ENCODE assay signal across 9 cellular contexts in genomic region chr1:155079210-155079486, GRCh38. TPM values are rescaled to one million over a fixed set of nuclear protein-coding genes. Genes with fewer than 3 reads are reported as not detected.
DNase-seq lines count a peak whose midpoint lies in the region; ATAC-seq and TF ChIP-seq lines count a peak whose summit lies in the region.
"Had no signal": no experiment of that assay in that cellular context is flagged by ENCODE, and none has a peak within 500 bp of the region (broad histone marks: within the 10 kb centered on the region; RNA-seq: fewer than 3 reads in every experiment).

No MANE protein-coding gene starts in this region.

- H3K27me3 Mint-ChIP-seq in HFFc6 (ENCODE audit: insufficient read depth): peaks cover 52% of the 10 kb centered on the region
- H3K27me3 Mint-ChIP-seq in activated CD8-positive, alpha-beta T cell treated with anti-CD3 and anti-CD28 coated beads for 36 hours: peaks cover 39% of the 10 kb centered on the region

- H3K4me1 ChIP-seq in hepatocyte (ENCODE audit: insufficient read depth): peaks cover 49% of the 10 kb centered on the region
- peaks cover 41 to 61% (median 54%) of the 10 kb centered on the region in 6 donors for H3K4me1 ChIP-seq in spleen
- peaks cover 39 to 48% of the 10 kb centered on the region in 2 donors for H3K4me1 ChIP-seq in thyroid gland

- peak overlapping the region; percentile 99 for H3K4me2 ChIP-seq in hepatocyte

- H3K9me3 ChIP-seq in hepatocyte (ENCODE audit: low read depth) (no peaks in the 10 kb centered on the region), spleen (no peaks in the 10 kb centered on the region), thyroid gland (no peaks in the 10 kb centered on the region)

- no peaks in the 10 kb centered on the region for H3K9me2 ChIP-seq in hepatocyte (replicated peaks; ENCODE audit: insufficient read depth)

- TF ChIP-seq POLR2A in spleen (IDR thresholded peaks at IDR 0.05): no peak
- no peak for TF ChIP-seq POLR2A in thyroid gland (IDR thresholded peaks at IDR 0.05)

- no peak overlapping the region for H2AFZ ChIP-seq in hepatocyte

- H3K36me3 ChIP-seq in hepatocyte (replicated peaks; ENCODE audit: insufficient read depth, low read depth): no peaks in the 10 kb centered on the region
- no peaks in the 10 kb centered on the region for H3K36me3 ChIP-seq in spleen
- H3K36me3 ChIP-seq in thyroid gland: no peaks in the 10 kb centered on the region

- CTCF ChIA-PET in activated CD8-positive, alpha-beta T cell treated with anti-CD3 and anti-CD28 coated beads for 36 hours (lab: Charles Lee): interaction anchor here (0.9 to 12.6 kb wide), 5 partner anchors 12 to 94 kb away, joined by 3 to 124 read pairs (median 6); partner anchors contain the start of genes EFNA4 and KRTCAP2
- CTCF ChIA-PET in GM10248 (lab: Yijun Ruan, JAX): interaction anchor here (0.8 to 8.4 kb wide), 9 partner anchors 9 to 409 kb away, joined by 3 to 96 read pairs (median 5); partner anchors contain the start of genes ADAM15, EFNA4 and KRTCAP2

- peaks cover 48% of the 10 kb centered on the region for H3K27me3 ChIP-seq in hepatocyte
- H3K27me3 ChIP-seq in spleen (replicated peaks in 1 of 7): peaks cover 24 to 63% (median 55%) of the 10 kb centered on the region in 7 donors
- H3K27me3 ChIP-seq in thyroid gland: peaks cover 42% of the 10 kb centered on the region

- H3K27ac ChIP-seq in hepatocyte (no peak overlapping the region), spleen (no peak overlapping the region), thyroid gland (no peak overlapping the region)

- no peak for TF ChIP-seq CTCF in HFFc6 (IDR thresholded peaks at IDR 0.05)
- no peak for TF ChIP-seq CTCF in activated CD8-positive, alpha-beta T cell treated with anti-CD3 and anti-CD28 coated beads for 36 hours (IDR thresholded peaks at IDR 0.05)
- no peak for TF ChIP-seq CTCF in hepatocyte (IDR thresholded peaks at IDR 0.05; ENCODE audit: poor library complexity)
- no peak for TF ChIP-seq CTCF in spleen (IDR thresholded peaks at IDR 0.05 in 8 of 11, conservative IDR thresholded peaks at IDR 0.05 in 3 of 11)
- no peak for TF ChIP-seq CTCF in GM10248 (IDR thresholded peaks at IDR 0.05; ENCODE audit: control extremely low read depth, extremely low read depth, low read depth, missing control alignments)
- TF ChIP-seq CTCF in thyroid gland (IDR thresholded peaks at IDR 0.05): no peak

- H3K27ac Mint-ChIP-seq in HFFc6: no peak overlapping the region
- no peak overlapping the region for H3K27ac Mint-ChIP-seq in activated CD8-positive, alpha-beta T cell treated with anti-CD3 and anti-CD28 coated beads for 36 hours

- WGBS in hepatocyte (ENCODE audit: low lambda C conversion rate, missing lambda C conversion rate): 4% methylated on average over 9 of the region's 10 CpGs
- WGBS in spleen, 5 donors: 3 to 10% (median 5%) methylated on average over 4 to 10 of the region's 10 CpGs; no CpG with 5 or more reads in 1 of the 5 donors
- 4% methylated on average over 6 of the region's 10 CpGs; no CpG with 5 or more reads in 1 of the 2 donors for WGBS in thyroid gland, 2 donors

- no peaks in the 10 kb centered on the region for H3K79me2 ChIP-seq in hepatocyte

- POLR2A ChIA-PET in activated CD8-positive, alpha-beta T cell treated with anti-CD3 and anti-CD28 coated beads for 36 hours (lab: Charles Lee): interaction anchor here (0.8 to 1.8 kb wide), 4 partner anchors 12 to 62 kb away, joined by 3 to 6 read pairs (median 4); no protein-coding TSS in a partner anchor
- POLR2A ChIA-PET in GM10248 (lab: Yijun Ruan, JAX): interaction anchor here (0.5 kb wide), 1 partner anchor 324 kb away, joined by 5 read pairs; no protein-coding TSS in a partner anchor

- peaks cover 19% of the 10 kb centered on the region for H3K4me1 Mint-ChIP-seq in HFFc6 (ENCODE audit: low read depth)
- H3K4me1 Mint-ChIP-seq in activated CD8-positive, alpha-beta T cell treated with anti-CD3 and anti-CD28 coated beads for 36 hours (ENCODE audit: low read depth): peaks cover 27% of the 10 kb centered on the region

- H3K4me3 Mint-ChIP-seq in HFFc6: peak overlapping the region; percentile 71
- peak overlapping the region; percentile 55 for H3K4me3 Mint-ChIP-seq in activated CD8-positive, alpha-beta T cell treated with anti-CD3 and anti-CD28 coated beads for 36 hours

- H4K20me1 ChIP-seq in hepatocyte (ENCODE audit: insufficient read depth, poor library complexity, severe bottlenecking): no peaks in the 10 kb centered on the region

- no peaks in the 10 kb centered on the region for H3K36me3 Mint-ChIP-seq in HFFc6 (ENCODE audit: low read depth)
- no peaks in the 10 kb centered on the region for H3K36me3 Mint-ChIP-seq in activated CD8-positive, alpha-beta T cell treated with anti-CD3 and anti-CD28 coated beads for 36 hours (ENCODE audit: low read depth)

- DNase-seq in HFFc6: no peak
- DNase-seq in activated CD8-positive, alpha-beta T cell treated with anti-CD3 and anti-CD28 coated beads for 36 hours: no peak
- no peak for DNase-seq in hepatocyte (ENCODE audit: low spot score)
- DNase-seq in spleen: no peak
- DNase-seq in NCI-H2196 treated with DMSO at 0.1 percent for 48 hours (lab: John Stamatoyannopoulos, UW; ENCODE audit: unreplicated experiment): no peak
- no peak for DNase-seq in posterior vena cava (ENCODE audit: low spot score)
- DNase-seq in GM10248 (ENCODE audit: extremely low spot score): no peak
- DNase-seq in thyroid gland: no peak
- DNase-seq: amniotic stem cell had no signal

- intact Hi-C loops in activated CD8-positive, alpha-beta T cell treated with anti-CD3 and anti-CD28 coated beads for 36 hours (cut with micrococcal nuclease): no loop called here
- intact Hi-C loops in spleen (cut with DNase I; ENCODE audit: low total_unique reads): no loop called here
- intact Hi-C loops in posterior vena cava (cut with DNase I): no loop called here
- intact Hi-C loops in thyroid gland (cut with DNase I): no loop called here

- H3K9me3 Mint-ChIP-seq in HFFc6: no peaks in the 10 kb centered on the region
- no peaks in the 10 kb centered on the region for H3K9me3 Mint-ChIP-seq in activated CD8-positive, alpha-beta T cell treated with anti-CD3 and anti-CD28 coated beads for 36 hours

- no peak for ATAC-seq in activated CD8-positive, alpha-beta T cell treated with anti-CD3 and anti-CD28 coated beads for 36 hours

- H3K4me3 ChIP-seq in hepatocyte: peak overlapping the region; percentile 49
- peak overlapping the region; percentile 11 to 68 (median 36) for H3K4me3 ChIP-seq in spleen
- H3K4me3 ChIP-seq in thyroid gland (replicated peaks in 1 of 3): peak overlapping the region in 1 of 3 donors; percentile 42

RNA-seq across cellular contexts. Expression of gene EFNA3, which starts 0.5 kb away (rescaled TPM):
- total RNA-seq in HFFc6 (2021; fragmentation: NEBNext Ultra II Directional; extraction: Animal tissue kit (Norgen Biotek cat#: 25700)): under 1 TPM; 0.25 to 0.87 (median 0.55) TPM
- total RNA-seq in activated CD8-positive, alpha-beta T cell treated with anti-CD3 and anti-CD28 coated beads for 36 hours: 1 to 10 TPM; 5.1 to 8.6 TPM
- 4.0 and 5.5 TPM in 2 replicates for total RNA-seq in hepatocyte
- 10.3 and 13.1 TPM in 2 replicates for polyA plus RNA-seq in hepatocyte
- total RNA-seq in spleen: 1 to 10 TPM in 6 of 7 donors, not detected in 1; 1.6 to 4.3 (median 2.4) TPM
- polyA plus RNA-seq in spleen: 1 to 10 TPM; 1.4 to 2.0 (median 1.7) TPM
- 1 to 10 TPM; 2.0 TPM for total RNA-seq in posterior vena cava
- 1 to 10 TPM; 1.2 to 2.9 (median 2.0) TPM for total RNA-seq in thyroid gland

RNA-seq across cellular contexts. Expression of gene EFNA4, which starts 15.6 kb away (rescaled TPM):
- total RNA-seq in HFFc6 (2021; fragmentation: NEBNext Ultra II Directional; extraction: Animal tissue kit (Norgen Biotek cat#: 25700)): 1 to 10 TPM; 3.6 to 5.6 (median 4.8) TPM
- total RNA-seq in activated CD8-positive, alpha-beta T cell treated with anti-CD3 and anti-CD28 coated beads for 36 hours: 1 to 10 TPM; 7.1 to 7.8 TPM
- total RNA-seq in hepatocyte: 20.5 and 21.3 TPM in 2 replicates
- polyA plus RNA-seq in hepatocyte: 16.3 and 18.1 TPM in 2 replicates
- total RNA-seq in spleen: 1 to 10 TPM; 4.6 to 7.7 (median 6.0) TPM
- polyA plus RNA-seq in spleen: 1 to 10 TPM; 7.3 to 9.5 (median 8.7) TPM
- total RNA-seq in posterior vena cava: 1 to 10 TPM; 2.0 to 2.6 TPM
- total RNA-seq in thyroid gland: 10 to 100 TPM in 2 of 4 donors, 1 to 10 TPM in 2; 7.5 to 13.1 (median 9.9) TPM

RNA-seq across cellular contexts. Expression of gene ADAM15, which starts 28.0 kb away (rescaled TPM):
- 10 to 100 TPM; 51.1 to 66.9 (median 63.7) TPM for total RNA-seq in HFFc6 (2021; fragmentation: NEBNext Ultra II Directional; extraction: Animal tissue kit (Norgen Biotek cat#: 25700))
- total RNA-seq in activated CD8-positive, alpha-beta T cell treated with anti-CD3 and anti-CD28 coated beads for 36 hours: 10 to 100 TPM; 36.4 to 37.2 TPM
- total RNA-seq in hepatocyte (44.8 and 55.7 TPM in 2 replicates), spleen (100 to 1,000 TPM in 2 of 7 donors, 10 to 100 TPM in 5; 70.8 to 205 (median 84.6) TPM), posterior vena cava (100 to 1,000 TPM; 146 to 178 TPM), thyroid gland (10 to 100 TPM; 51.3 to 75.5 (median 65.6) TPM)
- polyA plus RNA-seq in hepatocyte (108 and 117 TPM in 2 replicates), spleen (100 to 1,000 TPM in 2 of 3 donors, 10 to 100 TPM in 1; 76.4 to 313 (median 286) TPM)

RNA-seq across cellular contexts. Expression of gene DCST1, which starts 45.5 kb away (rescaled TPM):
- not detected for total RNA-seq in HFFc6 (2021; fragmentation: NEBNext Ultra II Directional; extraction: Animal tissue kit (Norgen Biotek cat#: 25700))
- not detected for total RNA-seq in activated CD8-positive, alpha-beta T cell treated with anti-CD3 and anti-CD28 coated beads for 36 hours
- total RNA-seq in hepatocyte (0.60 TPM in 1 of 2 replicates, not detected in the other), spleen (not detected), posterior vena cava (not detected), thyroid gland (under 1 TPM in 1 of 4 donors, not detected in 3; 0.24 TPM)
- polyA plus RNA-seq in hepatocyte (0.12 TPM in 1 of 2 replicates, not detected in the other), spleen (not detected)

RNA-seq across cellular contexts. Expression of gene DCST2, which starts 45.6 kb away (rescaled TPM):
- total RNA-seq in HFFc6 (2021; fragmentation: NEBNext Ultra II Directional; extraction: Animal tissue kit (Norgen Biotek cat#: 25700)): under 1 TPM in 2 of 6 experiments, not detected in 4; 0.08 to 0.14 TPM
- under 1 TPM; 0.20 to 0.36 TPM for total RNA-seq in activated CD8-positive, alpha-beta T cell treated with anti-CD3 and anti-CD28 coated beads for 36 hours
- total RNA-seq in hepatocyte (0.04 and 1.6 TPM in 2 replicates), spleen (1 to 10 TPM in 2 of 7 donors, under 1 TPM in 4, not detected in 1; 0.54 to 4.1 (median 0.71) TPM), posterior vena cava (1 to 10 TPM in 1 of 2 donors, under 1 TPM in 1; 0.48 to 1.1 TPM), thyroid gland (1 to 10 TPM in 1 of 4 donors, under 1 TPM in 2, not detected in 1; 0.33 to 4.2 (median 0.50) TPM)
- polyA plus RNA-seq in hepatocyte (0.40 and 0.47 TPM in 2 replicates), spleen (1 to 10 TPM; 1.0 to 2.1 (median 1.7) TPM)
